Comparison of ENCODE assay signal across 8 cellular contexts in genomic region chr16:86508028-86508946, GRCh38. TPM values are rescaled to one million over a fixed set of nuclear protein-coding genes. Genes with fewer than 3 reads are reported as not detected.
DNase-seq lines count a peak whose midpoint lies in the region; ATAC-seq and TF ChIP-seq lines count a peak whose summit lies in the region.

No MANE protein-coding gene starts in this region.

- H3K36me3 Mint-ChIP-seq in CD4-positive, alpha-beta memory T cell = no peaks in the 10 kb centered on the region

- no peak for TF ChIP-seq EP300 in ovary (IDR thresholded peaks at IDR 0.05)

- H3K4me1 ChIP-seq in CD4-positive, alpha-beta memory T cell (ENCODE audit: insufficient read depth, low read length) = peaks cover 11% of the 10 kb centered on the region
- H3K4me1 ChIP-seq in NT2/D1 (ENCODE audit: insufficient read depth, insufficient read length) (peaks cover 29% of the 10 kb centered on the region), fibroblast of lung (ENCODE audit: control insufficient read depth, extremely low read depth, insufficient read depth, low read length) (peaks cover 13% of the 10 kb centered on the region), ovary (ENCODE audit: insufficient read depth) (peaks cover 12% of the 10 kb centered on the region)

- H3K9me3 ChIP-seq in CD4-positive, alpha-beta memory T cell (ENCODE audit: control insufficient read depth in 1 of 2, low read length in 2 of 2) = no peaks in the 10 kb centered on the region
- H3K9me3 ChIP-seq in NT2/D1 (ENCODE audit: insufficient read depth, low read length) = no peaks in the 10 kb centered on the region
- no peaks in the 10 kb centered on the region for H3K9me3 ChIP-seq in fibroblast of lung (ENCODE audit: control insufficient read depth, insufficient read depth, low read depth, low read length)
- H3K9me3 ChIP-seq in ovary = no peaks in the 10 kb centered on the region

- intact Hi-C loops in CD4-positive, alpha-beta memory T cell (cut with micrococcal nuclease) = no loop called here
- intact Hi-C loops in ovary (cut with DNase I) = no loop called here

- H3K4me3 ChIP-seq in CD4-positive, alpha-beta memory T cell (ENCODE audit: low read length in 2 of 2) = no peak overlapping the region
- H3K4me3 ChIP-seq in NT2/D1 (ENCODE audit: insufficient read length, low read depth) (peak overlapping the region; percentile 37), fibroblast of lung (replicated peaks in 1 of 4; ENCODE audit: control extremely low read depth in 1 of 4, insufficient read depth in 1 of 4, low read depth in 3 of 4, low read length in 4 of 4) (peak overlapping the region; percentile 74 to 89 (median 81)), ovary (peak overlapping the region; percentile 59)

- H3K9ac ChIP-seq in NT2/D1 (ENCODE audit: insufficient read length, low read depth) (peak overlapping the region; percentile 15), fibroblast of lung (ENCODE audit: insufficient read depth, low read length) (peak overlapping the region; percentile 95)

- peaks cover 13 to 47% (median 29%) of the 10 kb centered on the region in 4 donors for H3K4me1 Mint-ChIP-seq in CD4-positive, alpha-beta memory T cell

- H3K79me2 ChIP-seq in fibroblast of lung (ENCODE audit: control insufficient read depth, insufficient read depth, low read length) = peaks cover 82% of the 10 kb centered on the region

- TF ChIP-seq CTCF in fibroblast of lung (conservative IDR thresholded peaks at IDR 0.05 in 1 of 2, IDR thresholded peaks at IDR 0.05 in 1 of 2; ENCODE audit: low read depth in 1 of 2, low read length in 2 of 2) = no peak
- TF ChIP-seq CTCF in ovary (IDR thresholded peaks at IDR 0.05) = no peak

- no peak overlapping the region for H3K27ac ChIP-seq in CD4-positive, alpha-beta memory T cell (ENCODE audit: low read depth, low read length)
- H3K27ac ChIP-seq in fibroblast of lung (ENCODE audit: insufficient read depth, low read length) (peak overlapping the region; percentile 97), ovary (no peak overlapping the region)

- H3K27me3 ChIP-seq in CD4-positive, alpha-beta memory T cell (ENCODE audit: insufficient read depth, low read length) = peaks cover 27% of the 10 kb centered on the region
- H3K27me3 ChIP-seq in NT2/D1 (ENCODE audit: insufficient read depth, insufficient read length) (peaks cover 98% of the 10 kb centered on the region), fibroblast of lung (ENCODE audit: control insufficient read depth, insufficient read depth, low read length) (no peaks in the 10 kb centered on the region), ovary (peaks cover 17% of the 10 kb centered on the region)

- peaks cover 2% of the 10 kb centered on the region for H4K20me1 ChIP-seq in fibroblast of lung (ENCODE audit: control insufficient read depth, extremely low read depth, insufficient read depth, low read length)

- H3K4me2 ChIP-seq in fibroblast of lung (ENCODE audit: extremely low read depth, insufficient read depth, low read length) = peak overlapping the region; percentile 97

- no peaks in the 10 kb centered on the region for H3K36me3 ChIP-seq in CD4-positive, alpha-beta memory T cell (ENCODE audit: insufficient read depth, low read length)
- H3K36me3 ChIP-seq in NT2/D1 (ENCODE audit: insufficient read depth, insufficient read length, low read length) (no peaks in the 10 kb centered on the region), fibroblast of lung (ENCODE audit: control insufficient read depth, insufficient read depth, low read length) (peaks cover 20% of the 10 kb centered on the region), ovary (no peaks in the 10 kb centered on the region)

- peaks cover 0 to 6% (median 0%) of the 10 kb centered on the region in 8 donors for H3K9me3 Mint-ChIP-seq in CD4-positive, alpha-beta memory T cell

- TF ChIP-seq POLR2A in ovary (IDR thresholded peaks at IDR 0.05) = no peak

- ATAC-seq in GM21390 (IDR thresholded peaks at IDR 0.05; ENCODE audit: unreplicated experiment) = no peak
- ATAC-seq in GM21515 (IDR thresholded peaks at IDR 0.05; ENCODE audit: unreplicated experiment) = no peak

- H3K27ac Mint-ChIP-seq in CD4-positive, alpha-beta memory T cell = no peak overlapping the region

- POLR2A ChIA-PET in CD4-positive, alpha-beta memory T cell (lab: Charles Lee; ENCODE audit: partially characterized antibody) = no interaction called here

- CTCF ChIA-PET in CD4-positive, alpha-beta memory T cell (lab: Charles Lee; ENCODE audit: partially characterized antibody) = no interaction called here

- H3K27me3 Mint-ChIP-seq in CD4-positive, alpha-beta memory T cell = peaks cover 54% of the 10 kb centered on the region in 2 donors

- peak overlapping the region; percentile 0 for H2AFZ ChIP-seq in fibroblast of lung (ENCODE audit: low read length)

- WGBS in ovary, 3 donors = 1 to 3% (median 2%) methylated on average over 77 to 99 of the region's 99 CpGs

- peak in 1 of 5 donors; percentile 21 for DNase-seq in CD4-positive, alpha-beta memory T cell
- DNase-seq in NT2/D1 (ENCODE audit: low read depth, low spot score) (no peak), fibroblast of lung (ENCODE audit: low read depth in 2 of 2) (peak; percentile 38 to 53), ovary (no peak), islet precursor cell (no peak), activated gamma-delta T cell treated with Interleukin-2 at 50 U/mL for 16 hours (no peak)

- H3K4me3 Mint-ChIP-seq in CD4-positive, alpha-beta memory T cell = peak overlapping the region; percentile 43 to 79 (median 73)

RNA-seq across cellular contexts. Expression of gene FOXF1, which starts 2.0 kb away (rescaled TPM):
- not detected for total RNA-seq in CD4-positive, alpha-beta memory T cell
- polyA plus RNA-seq in CD4-positive, alpha-beta memory T cell = not detected
- total RNA-seq in fibroblast of lung (15.9 and 31.5 TPM in 2 replicates), ovary (1 to 10 TPM in 2 of 7 donors, under 1 TPM in 5; 0.22 to 1.5 (median 0.45) TPM)
- polyA plus RNA-seq in fibroblast of lung (14.0 and 38.5 TPM in 2 replicates), ovary (under 1 TPM; 0.23 to 0.70 TPM)
- polyA plus RNA-seq in fibroblast of lung (2012) = 19.3 and 43.8 TPM in 2 replicates
- polyA minus RNA-seq in fibroblast of lung (ENCODE audit: low replicate concordance) = 16.2 and 35.9 TPM in 2 replicates

RNA-seq across cellular contexts. Expression of gene MTHFSD, which starts 46.7 kb away (rescaled TPM):
- 10 to 100 TPM; 39.7 to 41.6 TPM for total RNA-seq in CD4-positive, alpha-beta memory T cell
- 10 to 100 TPM; 12.5 to 20.1 TPM for polyA plus RNA-seq in CD4-positive, alpha-beta memory T cell
- 13.6 and 19.3 TPM in 2 replicates for total RNA-seq in fibroblast of lung
- 11.4 and 13.1 TPM in 2 replicates for polyA plus RNA-seq in fibroblast of lung
- polyA plus RNA-seq in fibroblast of lung (2012) = 9.3 and 9.7 TPM in 2 replicates
- 5.9 and 16.3 TPM in 2 replicates for polyA minus RNA-seq in fibroblast of lung (ENCODE audit: low replicate concordance)
- 10 to 100 TPM; 12.4 to 24.9 (median 22.5) TPM for total RNA-seq in ovary
- 10 to 100 TPM; 11.0 to 16.5 TPM for polyA plus RNA-seq in ovary

RNA-seq across cellular contexts. Expression of gene FOXC2, which starts 58.3 kb away (rescaled TPM):
- total RNA-seq in CD4-positive, alpha-beta memory T cell = not detected
- polyA plus RNA-seq in CD4-positive, alpha-beta memory T cell = not detected
- total RNA-seq in fibroblast of lung (0.26 and 0.50 TPM in 2 replicates), ovary (1 to 10 TPM in 1 of 7 donors, under 1 TPM in 6; 0.10 to 1.3 (median 0.35) TPM)
- polyA plus RNA-seq in fibroblast of lung (1.1 and 1.5 TPM in 2 replicates), ovary (1 to 10 TPM in 1 of 2 donors, under 1 TPM in 1; 0.47 to 2.5 TPM)
- 4.5 and 7.2 TPM in 2 replicates for polyA plus RNA-seq in fibroblast of lung (2012)
- 1.6 and 1.9 TPM in 2 replicates for polyA minus RNA-seq in fibroblast of lung (ENCODE audit: low replicate concordance)

Comparison
In these comparisons a context has a peak if more than half of its experiments do, and no peak if none do; other contexts are left out.
1. DNase-seq: peak in fibroblast of lung (2 of 2); none in NT2/D1 (single experiment), ovary (0 of 5), islet precursor cell (single experiment) and activated gamma-delta T cell treated with Interleukin-2 at 50 U/mL for 16 hours (single experiment).
2. H3K4me3 ChIP-seq: peak in NT2/D1 (single experiment), fibroblast of lung (4 of 4) and ovary (single experiment); none in CD4-positive, alpha-beta memory T cell (0 of 2).